In the genomic region with DNA sequence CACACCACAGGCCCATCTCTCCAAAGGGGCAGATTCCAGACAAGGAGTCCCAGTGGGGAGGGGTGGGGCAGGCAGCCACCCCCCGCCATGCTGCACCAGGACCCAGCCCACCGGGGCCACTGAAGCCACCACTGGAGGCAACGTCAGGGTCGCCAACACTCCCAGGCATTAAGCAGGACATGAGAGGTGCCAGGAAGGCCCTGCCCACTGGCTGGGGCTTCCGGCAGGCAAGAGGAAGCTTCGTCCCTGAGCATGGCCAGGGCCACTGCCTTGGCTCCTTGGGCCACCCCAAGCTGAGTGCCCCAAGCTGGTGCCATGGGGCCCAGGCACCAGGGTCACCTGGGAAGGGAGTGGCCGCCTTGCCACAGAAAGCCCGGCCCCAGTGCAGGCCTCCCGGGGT, we compare ENCODE assay signal across 23 cellular contexts. TPM values are rescaled to one million over a fixed set of nuclear protein-coding genes. Genes with fewer than 3 reads are reported as not detected.
"Had no signal": no experiment of that assay in that cellular context is flagged by ENCODE, and none has a peak within 500 bp of the region (broad histone marks: within the 10 kb centered on the region; RNA-seq: fewer than 3 reads in every experiment).

No MANE protein-coding gene starts in this region.

- H3K9ac ChIP-seq: KMS-11 had no signal

- ATAC-seq: K562 had no signal

- H3K27ac ChIP-seq: KMS-11, SJSA1, SK-N-MC had no signal

- H3K4me3 ChIP-seq: K562, SJSA1, SK-N-MC had no signal

- H3K36me3 ChIP-seq: SJSA1 had no signal

- H3K9me3 ChIP-seq: SJSA1 had no signal

- H3K4me2 ChIP-seq: KMS-11 had no signal

- DNase-seq: Kasumi-1, MM.1S, NCI-H1092 treated with DMSO at 0.1 percent for 48 hours, NCI-H1436, NCI-H187, NCI-H2029, NCI-H2081 treated with DMSO at 0.1 percent for 48 hours, NCI-H2171, NCI-H226, NCI-H446, NCI-H510A, NCI-H524 treated with DMSO at 0.1 percent for 48 hours, NCI-H69, NCI-H774, Right ventricle myocardium superior, RPMI8226, SIG-M5 had no signal

- H3K4me1 ChIP-seq: SJSA1 had no signal

RNA-seq across cellular contexts. Expression of a gene that starts 17.5 kb away (rescaled TPM):
- total RNA-seq: HT1080, M059J, SJSA1 had no signal

RNA-seq across cellular contexts. Expression of a gene that starts 20.2 kb away (rescaled TPM):
- total RNA-seq: HT1080, M059J, Right ventricle myocardium superior, SJSA1 had no signal

RNA-seq across cellular contexts. Expression of a gene that starts 56.4 kb away (rescaled TPM):
- total RNA-seq: HT1080, K562, M059J, Right ventricle myocardium superior, SJSA1 had no signal
